ENCODE assay signal across 8 cellular contexts in the genomic region with DNA sequence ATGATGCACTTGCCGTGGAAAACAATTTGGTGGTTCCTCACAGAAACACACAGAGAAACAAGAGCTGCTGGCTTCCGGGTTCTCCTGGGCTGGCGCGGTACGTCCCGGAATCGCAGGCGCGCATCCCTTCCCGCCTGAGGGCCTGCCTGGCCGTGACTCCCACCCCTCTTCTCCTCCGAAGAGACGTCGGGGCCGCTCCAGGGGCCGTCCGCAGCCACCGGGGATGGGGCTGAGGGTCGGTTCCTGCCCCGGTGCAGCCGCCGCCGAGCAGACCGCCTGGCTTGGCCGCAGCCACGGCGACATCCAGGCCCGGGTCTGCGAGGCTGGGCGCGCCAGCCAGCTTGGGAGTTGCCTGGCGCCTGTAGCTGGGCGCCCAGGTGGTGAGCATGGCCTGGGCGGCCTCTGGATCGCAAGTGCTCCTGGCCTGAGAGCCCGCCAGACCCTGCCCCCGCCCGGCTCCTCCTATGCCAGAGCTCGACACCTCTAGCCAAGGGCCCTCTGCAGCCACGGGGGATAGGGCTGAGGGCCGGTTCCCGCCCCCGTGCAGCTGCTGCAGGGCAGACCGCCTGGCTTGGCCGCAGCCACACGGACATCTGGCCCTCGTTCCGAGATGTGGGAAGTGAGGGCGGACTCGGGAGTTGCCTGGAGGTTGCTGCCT.
DNase-seq lines count a peak whose midpoint lies in the region; ATAC-seq and TF ChIP-seq lines count a peak whose summit lies in the region.
"Not testable (repeated sequence)": the region's sequence is repeated elsewhere in the genome, so short reads cannot be mapped to it uniquely, and the experiment has no call there.

No MANE protein-coding gene starts in this region.

- peak overlapping the region; percentile 58; the same call in 1 of the 2 replicates for H2AFZ ChIP-seq in OCI-LY7 (ENCODE audit: low read length)

- H3K27me3 ChIP-seq in esophagus squamous epithelium, result peaks cover 0 to 38% (median 2%) of the 10 kb centered on the region in 4 donors

- not testable (repeated sequence) for H3K9me3 Mint-ChIP-seq in activated T-helper 2 cell treated with anti-CD3 and anti-CD28 coated beads, Interferon-gamma antibody, Interleukin-2, Interleukin-4, amounts not matched to agents 10 μg/mL and 5 μg/mL and 100 μg/mL, durations not matched to agents 14 hours and 24 hours and 36 hours

- H3K36me3 Mint-ChIP-seq in activated T-helper 2 cell treated with anti-CD3 and anti-CD28 coated beads, Interferon-gamma antibody, Interleukin-2, Interleukin-4, amounts not matched to agents 10 μg/mL and 5 μg/mL and 100 μg/mL, durations not matched to agents 14 hours and 24 hours and 36 hours (ENCODE audit: low read depth), result not testable (repeated sequence)

- not testable (repeated sequence) for TF ChIP-seq POLR2A in esophagus squamous epithelium (IDR thresholded peaks at IDR 0.05)

- H3K27ac ChIP-seq in C4-2B, result peak overlapping the region; percentile 57
- peak overlapping the region; percentile 72 for H3K27ac ChIP-seq in OCI-LY7 (ENCODE audit: low read depth, low read length, poor library complexity, severe bottlenecking)
- H3K27ac ChIP-seq in esophagus squamous epithelium, result peak overlapping the region; percentile 58 to 75 (median 72)

- H3K79me2 ChIP-seq in OCI-LY7 (ENCODE audit: insufficient read depth, low read depth, low read length), result not testable (repeated sequence)

- H3K27me3 Mint-ChIP-seq in activated T-helper 2 cell treated with anti-CD3 and anti-CD28 coated beads, Interferon-gamma antibody, Interleukin-2, Interleukin-4, amounts not matched to agents 10 μg/mL and 5 μg/mL and 100 μg/mL, durations not matched to agents 14 hours and 24 hours and 36 hours (ENCODE audit: low read depth), result peaks cover 17% of the 10 kb centered on the region

- DNase-seq in OCI-LY7 (ENCODE audit: low spot score), result peak; percentile 54
- peak; percentile 45 for DNase-seq in activated T-helper 2 cell treated with anti-CD3 and anti-CD28 coated beads, Interferon-gamma antibody, Interleukin-2, Interleukin-4, amounts not matched to agents 10 μg/mL and 5 μg/mL and 100 μg/mL, durations not matched to agents 14 hours and 24 hours and 36 hours (ENCODE audit: low spot score)
- DNase-seq in esophagus squamous epithelium (lab: John Stamatoyannopoulos, UW), result not testable (repeated sequence)
- peak; percentile 17 to 72 (median 65) for DNase-seq in mucosa of descending colon
- peak; percentile 17 to 21 for DNase-seq in stimulated activated CD8-positive, alpha-beta memory T cell treated with anti-CD3 and anti-CD28 coated beads, Interleukin-2, amount 100 ng/mL, for 48 hours (ENCODE audit: low read depth in 2 of 2)

- ATAC-seq in GM19395 (IDR thresholded peaks at IDR 0.05; ENCODE audit: unreplicated experiment), result peak; percentile 26
- ATAC-seq in HG02970 (IDR thresholded peaks at IDR 0.05; ENCODE audit: low FRiP score, unreplicated experiment), result peak; percentile 22
- peak; percentile 29 for ATAC-seq in mucosa of descending colon

- H3K4me3 ChIP-seq in OCI-LY7 (ENCODE audit: low read depth, low read length, poor library complexity, severe bottlenecking) (peak overlapping the region; percentile 67), esophagus squamous epithelium (peak overlapping the region; percentile 43 to 68 (median 52))
- not testable (repeated sequence) for H3K4me3 ChIP-seq in mucosa of descending colon

- not testable (repeated sequence) for H3K9me3 ChIP-seq in OCI-LY7 (ENCODE audit: low read length); esophagus squamous epithelium; mucosa of descending colon

- not testable (repeated sequence) for H3K4me1 ChIP-seq in OCI-LY7 (ENCODE audit: insufficient read depth, low read length, poor library complexity, severe bottlenecking); mucosa of descending colon (ENCODE audit: low read depth)
- peaks cover 6 to 16% (median 11%) of the 10 kb centered on the region in 3 donors for H3K4me1 ChIP-seq in esophagus squamous epithelium

- not testable (repeated sequence) for H3K9me2 ChIP-seq in OCI-LY7 (ENCODE audit: insufficient read depth, low read length)

- not testable (repeated sequence) for H3K27ac Mint-ChIP-seq in activated T-helper 2 cell treated with anti-CD3 and anti-CD28 coated beads, Interferon-gamma antibody, Interleukin-2, Interleukin-4, amounts not matched to agents 10 μg/mL and 5 μg/mL and 100 μg/mL, durations not matched to agents 14 hours and 24 hours and 36 hours

- BruUV-seq in OCI-LY7 (replicated peaks; lab: Mats Ljungman, UMichigan), result not testable (repeated sequence)

- TF ChIP-seq CTCF in C4-2B (conservative IDR thresholded peaks at IDR 0.05); OCI-LY7 (conservative IDR thresholded peaks at IDR 0.05; ENCODE audit: low read length); esophagus squamous epithelium (IDR thresholded peaks at IDR 0.05); mucosa of descending colon (IDR thresholded peaks at IDR 0.05): not testable (repeated sequence)

- POLR2A ChIA-PET in OCI-LY7 (lab: Charles Lee), result not testable (repeated sequence)

- intact Hi-C loops in OCI-LY7 (cut with micrococcal nuclease; ENCODE audit: unreplicated experiment); activated T-helper 2 cell treated with anti-CD3 and anti-CD28 coated beads, Interferon-gamma antibody, Interleukin-2, Interleukin-4, amounts not matched to agents 10 μg/mL and 5 μg/mL and 100 μg/mL, durations not matched to agents 14 hours and 24 hours and 36 hours (cut with micrococcal nuclease); esophagus squamous epithelium (cut with DNase I); mucosa of descending colon (cut with DNase I, micrococcal nuclease): not testable (repeated sequence)

- H3K4me3 Mint-ChIP-seq in activated T-helper 2 cell treated with anti-CD3 and anti-CD28 coated beads, Interferon-gamma antibody, Interleukin-2, Interleukin-4, amounts not matched to agents 10 μg/mL and 5 μg/mL and 100 μg/mL, durations not matched to agents 14 hours and 24 hours and 36 hours (ENCODE audit: low read depth), result peak overlapping the region; percentile 39

- WGBS in esophagus squamous epithelium, 2 donors, result 2 to 5% methylated on average over 23 to 33 of the region's 50 CpGs

- CTCF ChIA-PET in OCI-LY7 (lab: Charles Lee; ENCODE audit: unreplicated experiment), result not testable (repeated sequence)

- not testable (repeated sequence) for H3K36me3 ChIP-seq in OCI-LY7 (ENCODE audit: insufficient read depth, low read length); esophagus squamous epithelium; mucosa of descending colon (ENCODE audit: low read depth)

- not testable (repeated sequence) for H3K4me1 Mint-ChIP-seq in activated T-helper 2 cell treated with anti-CD3 and anti-CD28 coated beads, Interferon-gamma antibody, Interleukin-2, Interleukin-4, amounts not matched to agents 10 μg/mL and 5 μg/mL and 100 μg/mL, durations not matched to agents 14 hours and 24 hours and 36 hours (ENCODE audit: low read depth)

- H3K4me2 ChIP-seq in OCI-LY7 (ENCODE audit: low read length), result peak overlapping the region; percentile 83

- H4K20me1 ChIP-seq in OCI-LY7 (ENCODE audit: insufficient read depth, low read length), result not testable (repeated sequence)
